27 cellular contexts compared by ENCODE assay signal in the genomic region with DNA sequence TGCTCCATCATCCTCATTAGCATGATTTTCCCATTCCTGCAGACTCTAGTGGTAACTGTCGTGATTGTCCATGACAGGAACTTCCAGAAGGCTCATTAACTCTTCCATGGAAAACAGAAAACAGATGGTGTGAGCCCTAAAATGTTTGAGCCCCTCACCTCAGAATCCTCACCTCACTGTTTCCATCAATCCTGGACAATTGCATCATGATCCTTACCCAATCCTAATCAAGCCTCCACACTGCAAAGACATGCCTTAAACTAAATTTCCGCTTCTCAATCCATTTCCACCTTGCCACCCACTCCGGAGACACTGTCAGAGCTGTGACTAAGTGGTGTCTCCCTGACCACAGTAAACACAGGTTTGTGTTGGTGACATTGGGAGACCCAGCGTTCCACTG.
"Had no signal": no experiment of that assay in that cellular context is flagged by ENCODE, and none has a peak within 500 bp of the region (broad histone marks: within the 10 kb centered on the region; RNA-seq: fewer than 3 reads in every experiment).

No MANE protein-coding gene starts in this region.

- H3K36me3 Mint-ChIP-seq: mesothelial cell of epicardium, naive B cell had no signal

- H3K36me3 ChIP-seq: colonic mucosa, esophagus squamous epithelium, gastrocnemius medialis, heart right ventricle, left lung, lower lobe of right lung had no signal

- H3K27me3 Mint-ChIP-seq: effector memory CD8-positive, alpha-beta T cell; naive B cell had no signal

- H3K4me1 ChIP-seq: colonic mucosa, gastrocnemius medialis, left lung, lower lobe of right lung had no signal

- H3K4me3 ChIP-seq: colonic mucosa, esophagus squamous epithelium, gastrocnemius medialis, heart right ventricle, left lung, lower lobe of right lung, mucosa of descending colon had no signal

- ATAC-seq: effector memory CD8-positive, alpha-beta T cell; esophagus mucosa; heart right ventricle; left cardiac atrium; left lung; lower lobe of right lung; mucosa of descending colon had no signal

- H3K9me3 Mint-ChIP-seq: dendritic cell treated with granulocyte-macrophage colony-stimulating factor and Interleukin-4, amounts not matched to agents 40 ng/mL and 50 ng/mL, for 4 days; effector memory CD8-positive, alpha-beta T cell; endodermal cell had no signal

- H3K27ac Mint-ChIP-seq: dendritic cell treated with granulocyte-macrophage colony-stimulating factor and Interleukin-4, amounts not matched to agents 40 ng/mL and 50 ng/mL, for 4 days; effector memory CD8-positive, alpha-beta T cell; endodermal cell; mesothelial cell of epicardium had no signal

- H3K27ac ChIP-seq: colonic mucosa, epithelial cell of prostate, esophagus squamous epithelium, gastrocnemius medialis, heart right ventricle, left lung, lower lobe of right lung had no signal

- H3K27me3 ChIP-seq: colonic mucosa, esophagus squamous epithelium, gastrocnemius medialis, heart right ventricle, left lung had no signal

- DNase-seq: colonic mucosa; cortex of kidney; effector CD8-positive, alpha-beta T cell; effector memory CD8-positive, alpha-beta T cell; endodermal cell; erythroblast; esophagus squamous epithelium; foreskin melanocyte; gastrocnemius medialis; glutamatergic neuron; head of caudate nucleus; heart right ventricle; hippocampal formation; left cardiac atrium; left lung; left ventricle myocardium superior; lower lobe of right lung; mesenchymal stem cell; mucosa of descending colon; naive B cell had no signal

- H3K4me3 Mint-ChIP-seq: dendritic cell treated with granulocyte-macrophage colony-stimulating factor and Interleukin-4, amounts not matched to agents 40 ng/mL and 50 ng/mL, for 4 days; effector memory CD8-positive, alpha-beta T cell; endodermal cell; mesothelial cell of epicardium; naive B cell had no signal

- H3K9me3 ChIP-seq: colonic mucosa, esophagus squamous epithelium, gastrocnemius medialis, heart right ventricle, left lung, lower lobe of right lung, mucosa of descending colon had no signal

- FAIRE-seq: endometrium, islet of Langerhans, keratinocyte had no signal
